ENCODE assay signal across 22 cellular contexts in genomic region chr13:110518150-110518525, GRCh38. TPM values are rescaled to one million over a fixed set of nuclear protein-coding genes. Genes with fewer than 3 reads are reported as not detected.
A peak's percentile ranks its signal among the peaks of the same experiment; 100 is the strongest.
DNase-seq lines count a peak whose midpoint lies in the region; ATAC-seq, FAIRE-seq and TF ChIP-seq lines count a peak whose summit lies in the region.
"Had no signal": no experiment of that assay in that cellular context is flagged by ENCODE, and none has a peak within 500 bp of the region (broad histone marks: within the 10 kb centered on the region; RNA-seq: fewer than 3 reads in every experiment).

No MANE protein-coding gene starts in this region.

- no peaks in the 10 kb centered on the region for H3K79me2 ChIP-seq in smooth muscle cell (ENCODE audit: low read depth)

- H3K36me3 Mint-ChIP-seq in chondrocyte (ENCODE audit: low read depth) = peaks cover 18% of the 10 kb centered on the region
- H3K36me3 Mint-ChIP-seq: CD8-positive, alpha-beta T cell had no signal

- no peak for FAIRE-seq in kidney (lab: Jason Lieb, UNC)
- FAIRE-seq: GM12891 had no signal

- peak overlapping the region in 7 of 11 experiments; percentile 6 to 50 (median 23); a peak in 12 of 22 replicates for H3K9ac ChIP-seq in BLaER1 treated with 17β-estradiol and CSF1 and Interleukin-3, amounts not matched to agents 10 nM and 100 nM
- H3K9ac ChIP-seq in kidney (ENCODE audit: low read length in 2 of 2) (no peak overlapping the region), smooth muscle cell (ENCODE audit: low read depth) (no peak overlapping the region)

- TF ChIP-seq CTCF in chondrocyte (IDR thresholded peaks at IDR 0.05) (no peak), kidney (IDR thresholded peaks at IDR 0.05; ENCODE audit: borderline replicate concordance, extremely low read depth, insufficient read depth) (no peak), smooth muscle cell (IDR thresholded peaks at IDR 0.05; ENCODE audit: borderline replicate concordance, insufficient read depth, poor library complexity, severe bottlenecking) (no peak)

- H3F3A ChIP-seq in smooth muscle cell (ENCODE audit: low read depth) = peaks cover 56% of the 10 kb centered on the region

- H3K9me3 ChIP-seq in BLaER1 treated with 17β-estradiol and CSF1 and Interleukin-3, amounts not matched to agents 10 nM and 100 nM (replicated peaks in 1 of 11) = peaks cover 0 to 18% (median 8%) of the 10 kb centered on the region in 11 experiments; a peak in 5 of 22 replicates
- H3K9me3 ChIP-seq in kidney (ENCODE audit: control insufficient read depth in 1 of 2, low read length in 2 of 2) (no peaks in the 10 kb centered on the region), smooth muscle cell (replicated peaks; ENCODE audit: low read depth) (no peaks in the 10 kb centered on the region)
- H3K9me3 ChIP-seq: BE2C had no signal

- H3K36me3 ChIP-seq in BLaER1 treated with 17β-estradiol and CSF1 and Interleukin-3, amounts not matched to agents 10 nM and 100 nM = peaks cover 0 to 77% (median 29%) of the 10 kb centered on the region in 11 experiments; a peak in 20 of 22 replicates
- H3K36me3 ChIP-seq in kidney (ENCODE audit: control insufficient read depth in 1 of 2, insufficient read depth in 2 of 2, low read length in 2 of 2) (peaks cover 8 to 17% of the 10 kb centered on the region in 2 donors), smooth muscle cell (ENCODE audit: low read depth) (no peaks in the 10 kb centered on the region)
- H3K36me3 ChIP-seq: BE2C had no signal

- no peak for DNase-seq in chondrocyte (ENCODE audit: low spot score)
- DNase-seq in kidney = peak; percentile 46
- DNase-seq in smooth muscle cell (lab: John Stamatoyannopoulos, UW; ENCODE audit: unreplicated experiment) = no peak
- no peak for DNase-seq in SHP77 (lab: John Stamatoyannopoulos, UW)
- DNase-seq: 8988T; BE2C; CD8-positive, alpha-beta T cell; DND-41; GDM1; H7; Kasumi-1; MM.1S; NCI-H1092 treated with DMSO at 0.1 percent for 48 hours; NCI-H1694; Right ventricle myocardium superior had no signal

- H3K27ac Mint-ChIP-seq in chondrocyte (ENCODE audit: unreplicated experiment) = peak overlapping the region; percentile 45
- H3K27ac Mint-ChIP-seq: CD8-positive, alpha-beta T cell had no signal

- no peak overlapping the region for H3K4me3 ChIP-seq in BLaER1 treated with 17β-estradiol and CSF1 and Interleukin-3, amounts not matched to agents 10 nM and 100 nM
- H3K4me3 ChIP-seq in kidney (ENCODE audit: low read length in 2 of 2) (no peak overlapping the region), smooth muscle cell (no peak overlapping the region)

- no peaks in the 10 kb centered on the region for H3K9me3 Mint-ChIP-seq in chondrocyte (ENCODE audit: low read depth)
- H3K9me3 Mint-ChIP-seq: CD8-positive, alpha-beta T cell; IgD-negative memory B cell had no signal

- no peaks in the 10 kb centered on the region for H4K20me1 ChIP-seq in BLaER1 treated with 17β-estradiol and CSF1 and Interleukin-3, amounts not matched to agents 10 nM and 100 nM
- peaks cover 9% of the 10 kb centered on the region for H4K20me1 ChIP-seq in smooth muscle cell (ENCODE audit: low read depth)

- peaks cover 79 to 95% (median 91%) of the 10 kb centered on the region in 10 experiments for H3K4me1 ChIP-seq in BLaER1 treated with 17β-estradiol and CSF1 and Interleukin-3, amounts not matched to agents 10 nM and 100 nM
- H3K4me1 ChIP-seq in kidney (ENCODE audit: control insufficient read depth in 1 of 2, insufficient read depth in 1 of 2, low read depth in 1 of 2, low read length in 2 of 2) (peaks cover 4 to 19% of the 10 kb centered on the region in 2 donors), smooth muscle cell (ENCODE audit: low read depth) (no peaks in the 10 kb centered on the region)
- H3K4me1 ChIP-seq: BE2C had no signal

- H3K27me3 ChIP-seq in BLaER1 treated with 17β-estradiol and CSF1 and Interleukin-3, amounts not matched to agents 10 nM and 100 nM = no peaks in the 10 kb centered on the region
- no peaks in the 10 kb centered on the region for H3K27me3 ChIP-seq in smooth muscle cell (ENCODE audit: low read depth)

- H3K27me3 Mint-ChIP-seq in chondrocyte (ENCODE audit: low read depth) = no peaks in the 10 kb centered on the region

- no peak overlapping the region for H2AFZ ChIP-seq in smooth muscle cell (ENCODE audit: low read depth)

- peaks cover 50% of the 10 kb centered on the region for H3K4me1 Mint-ChIP-seq in chondrocyte (ENCODE audit: low read depth)

- intact Hi-C loops in kidney (cut with DNase I) = no loop called here

- no peak overlapping the region for H3K4me3 Mint-ChIP-seq in chondrocyte (ENCODE audit: unreplicated experiment)
- H3K4me3 Mint-ChIP-seq: CD8-positive, alpha-beta T cell; IgD-negative memory B cell had no signal

- WGBS in smooth muscle cell (ENCODE audit: low lambda C conversion rate) = 57% methylated on average over 8 of the region's 8 CpGs

- ATAC-seq in GM21619 (IDR thresholded peaks at IDR 0.05; ENCODE audit: unreplicated experiment) = no peak
- no peak for ATAC-seq in HG03378 (IDR thresholded peaks at IDR 0.05; ENCODE audit: unreplicated experiment)
- ATAC-seq in HG02623 (IDR thresholded peaks at IDR 0.05; ENCODE audit: unreplicated experiment) = no peak
- ATAC-seq: CD8-positive, alpha-beta T cell; Panc1 had no signal

- peak overlapping the region; percentile 7 to 96 (median 57); a peak in 19 of 22 replicates for H3K27ac ChIP-seq in BLaER1 treated with 17β-estradiol and CSF1 and Interleukin-3, amounts not matched to agents 10 nM and 100 nM
- H3K27ac ChIP-seq in kidney (ENCODE audit: low read depth in 2 of 2, low read length in 2 of 2) (no peak overlapping the region), smooth muscle cell (ENCODE audit: low read depth) (peak overlapping the region; percentile 63)

- peak overlapping the region; percentile 90 to 100 (median 97) for H3K4me2 ChIP-seq in BLaER1 treated with 17β-estradiol and CSF1 and Interleukin-3, amounts not matched to agents 10 nM and 100 nM
- no peak overlapping the region for H3K4me2 ChIP-seq in smooth muscle cell

RNA-seq across cellular contexts. Expression of gene RAB20, which starts 43.4 kb away (rescaled TPM):
- total RNA-seq in chondrocyte = 3.6 to 7.8 TPM (median 6.3 TPM) in 3 replicates
- 33.6 TPM for total RNA-seq in kidney
- 47.7 TPM for polyA plus RNA-seq in kidney (ENCODE audit: insufficient read depth, low read depth, low replicate concordance)
- total RNA-seq in smooth muscle cell = 12.6 and 18.0 TPM in 2 replicates
- polyA plus RNA-seq in smooth muscle cell = 12.9 and 21.8 TPM in 2 replicates

Comparison
In these comparisons a context has a peak if more than half of its experiments do, and no peak if none do; other contexts are left out.
1. H3K27ac ChIP-seq: peak in BLaER1 treated with 17β-estradiol and CSF1 and Interleukin-3, amounts not matched to agents 10 nM and 100 nM (11 of 11) and smooth muscle cell (single experiment); none in kidney (0 of 2).
2. H3K9ac ChIP-seq: peak in BLaER1 treated with 17β-estradiol and CSF1 and Interleukin-3, amounts not matched to agents 10 nM and 100 nM (7 of 11); none in kidney (0 of 2) and smooth muscle cell (single experiment).